In genomic region chr1:217393901-217394300, GRCh38 we compare ENCODE assay signal across 14 cellular contexts.
DNase-seq lines count a peak whose midpoint lies in the region; ATAC-seq and TF ChIP-seq lines count a peak whose summit lies in the region.
"Had no signal": no experiment of that assay in that cellular context is flagged by ENCODE, and none has a peak within 500 bp of the region (broad histone marks: within the 10 kb centered on the region; RNA-seq: fewer than 3 reads in every experiment).

No MANE protein-coding gene starts in this region.

- no peaks in the 10 kb centered on the region for H3K79me2 ChIP-seq in neural progenitor cell (ENCODE audit: low read depth)

- no peaks in the 10 kb centered on the region for H3K9me3 ChIP-seq in neural progenitor cell (ENCODE audit: low read depth)
- H3K9me3 ChIP-seq in ovary, result no peaks in the 10 kb centered on the region

- POLR2A ChIA-PET in activated CD8-positive, alpha-beta T cell treated with anti-CD3 and anti-CD28 coated beads, Interleukin-2, amount 10 ng/mL, durations not matched to agents 7 days and 5 days (lab: Charles Lee), result no interaction called here

- H3K4me2 ChIP-seq in neural progenitor cell, result no peak overlapping the region

- no peaks in the 10 kb centered on the region for H3F3A ChIP-seq in neural progenitor cell (ENCODE audit: low read depth)

- H3K27ac Mint-ChIP-seq in neural progenitor cell, result no peak overlapping the region
- H3K27ac Mint-ChIP-seq in activated CD8-positive, alpha-beta T cell treated with anti-CD3 and anti-CD28 coated beads, Interleukin-2, amount 10 ng/mL, durations not matched to agents 7 days and 5 days, result no peak overlapping the region
- H3K27ac Mint-ChIP-seq: naive thymus-derived CD8-positive, alpha-beta T cell had no signal

- no peaks in the 10 kb centered on the region for H4K20me1 ChIP-seq in neural progenitor cell (ENCODE audit: low read depth)

- H3K36me3 Mint-ChIP-seq in neural progenitor cell, result no peaks in the 10 kb centered on the region
- H3K36me3 Mint-ChIP-seq in activated CD8-positive, alpha-beta T cell treated with anti-CD3 and anti-CD28 coated beads, Interleukin-2, amount 10 ng/mL, durations not matched to agents 7 days and 5 days (ENCODE audit: low read depth), result no peaks in the 10 kb centered on the region

- H3K36me3 ChIP-seq in neural progenitor cell (no peaks in the 10 kb centered on the region), ovary (no peaks in the 10 kb centered on the region)

- TF ChIP-seq EP300 in ovary (IDR thresholded peaks at IDR 0.05), result no peak

- H3K4me1 Mint-ChIP-seq in neural progenitor cell, result no peaks in the 10 kb centered on the region
- no peaks in the 10 kb centered on the region for H3K4me1 Mint-ChIP-seq in activated CD8-positive, alpha-beta T cell treated with anti-CD3 and anti-CD28 coated beads, Interleukin-2, amount 10 ng/mL, durations not matched to agents 7 days and 5 days (ENCODE audit: low read depth)
- H3K4me1 Mint-ChIP-seq: naive thymus-derived CD8-positive, alpha-beta T cell had no signal

- peak; percentile 7 for DNase-seq in NCI-H748 (lab: John Stamatoyannopoulos, UW; ENCODE audit: unreplicated experiment)
- no peak for DNase-seq in NCI-H748 treated with DMSO at 0.1 percent for 48 hours (lab: John Stamatoyannopoulos, UW)
- DNase-seq in LNCaP clone FGC (ENCODE audit: low read depth), result no peak
- DNase-seq in dorsolateral prefrontal cortex, result no peak
- DNase-seq in neural progenitor cell (ENCODE audit: low spot score), result peak; percentile 36
- DNase-seq in activated CD8-positive, alpha-beta T cell treated with anti-CD3 and anti-CD28 coated beads, Interleukin-2, amount 10 ng/mL, durations not matched to agents 7 days and 5 days, result no peak
- DNase-seq in epidermal melanocyte (ENCODE audit: insufficient read length, low spot score), result no peak
- DNase-seq in ovary, result no peak
- DNase-seq: activated CD4-positive, CD25-positive, alpha-beta regulatory T cell; activated T-cell treated with anti-CD3 and anti-CD28 coated beads, Interleukin-2, amount 50 U/mL, for 1 hour; EL; naive thymus-derived CD8-positive, alpha-beta T cell; NCI-H2171; trophoblast cell had no signal

- peaks cover 2% of the 10 kb centered on the region for H3K9me3 Mint-ChIP-seq in neural progenitor cell
- no peaks in the 10 kb centered on the region for H3K9me3 Mint-ChIP-seq in activated CD8-positive, alpha-beta T cell treated with anti-CD3 and anti-CD28 coated beads, Interleukin-2, amount 10 ng/mL, durations not matched to agents 7 days and 5 days (ENCODE audit: insufficient read depth)

- no peaks in the 10 kb centered on the region for H3K27me3 Mint-ChIP-seq in neural progenitor cell (ENCODE audit: insufficient read depth, low read depth)
- no peaks in the 10 kb centered on the region for H3K27me3 Mint-ChIP-seq in activated CD8-positive, alpha-beta T cell treated with anti-CD3 and anti-CD28 coated beads, Interleukin-2, amount 10 ng/mL, durations not matched to agents 7 days and 5 days (ENCODE audit: low read depth)

- CTCF ChIA-PET in activated CD8-positive, alpha-beta T cell treated with anti-CD3 and anti-CD28 coated beads, Interleukin-2, amount 10 ng/mL, durations not matched to agents 7 days and 5 days (lab: Charles Lee), result no interaction called here

- H3K27ac ChIP-seq in dorsolateral prefrontal cortex (no peak overlapping the region), neural progenitor cell (no peak overlapping the region), ovary (no peak overlapping the region)

- intact Hi-C loops in dorsolateral prefrontal cortex (cut with DNase I), result no loop called here
- intact Hi-C loops in ovary (cut with DNase I), result no loop called here

- H3K4me1 ChIP-seq in neural progenitor cell (no peaks in the 10 kb centered on the region), ovary (ENCODE audit: insufficient read depth) (no peaks in the 10 kb centered on the region)

- H2AFZ ChIP-seq in neural progenitor cell (replicated peaks), result no peak overlapping the region

- no peak overlapping the region for H3K4me3 Mint-ChIP-seq in neural progenitor cell
- no peak overlapping the region for H3K4me3 Mint-ChIP-seq in activated CD8-positive, alpha-beta T cell treated with anti-CD3 and anti-CD28 coated beads, Interleukin-2, amount 10 ng/mL, durations not matched to agents 7 days and 5 days
- H3K4me3 Mint-ChIP-seq: naive thymus-derived CD8-positive, alpha-beta T cell had no signal

- H3K27me3 ChIP-seq in dorsolateral prefrontal cortex (peaks cover 0 to 4% (median 0%) of the 10 kb centered on the region in 45 donors), neural progenitor cell (no peaks in the 10 kb centered on the region), ovary (no peaks in the 10 kb centered on the region)

- no peak for ATAC-seq in activated CD8-positive, alpha-beta T cell treated with anti-CD3 and anti-CD28 coated beads, Interleukin-2, amount 10 ng/mL, durations not matched to agents 7 days and 5 days
- ATAC-seq: naive thymus-derived CD8-positive, alpha-beta T cell had no signal

- no peak overlapping the region for H3K4me3 ChIP-seq in LNCaP clone FGC (ENCODE audit: low read depth, low read length)
- H3K4me3 ChIP-seq in dorsolateral prefrontal cortex, result no peak overlapping the region
- H3K4me3 ChIP-seq in neural progenitor cell, result no peak overlapping the region
- H3K4me3 ChIP-seq in ovary, result no peak overlapping the region

- no peak for TF ChIP-seq POLR2A in ovary (IDR thresholded peaks at IDR 0.05)

- 86 to 100% (median 87%) methylated on average over 1 of the region's 1 CpG for WGBS in ovary, 3 donors

- peak; percentile 47 for TF ChIP-seq CTCF in LNCaP clone FGC (IDR thresholded peaks at IDR 0.05; ENCODE audit: control insufficient read depth, extremely low read depth, insufficient read depth)
- peak in 34 of 56 donors; percentile 5 to 50 (median 26) for TF ChIP-seq CTCF in dorsolateral prefrontal cortex (IDR thresholded peaks at IDR 0.05 in 54 of 56, conservative IDR thresholded peaks at IDR 0.05 in 2 of 56; ENCODE audit: low read depth in 1 of 56, partially characterized antibody in 56 of 56)
- peak; percentile 45 for TF ChIP-seq CTCF in neural progenitor cell (IDR thresholded peaks at IDR 0.05)
- TF ChIP-seq CTCF in ovary (IDR thresholded peaks at IDR 0.05), result no peak

- no peak overlapping the region for H3K9ac ChIP-seq in neural progenitor cell

Comparison
In these comparisons a context has a peak if more than half of its experiments do, and no peak if none do; other contexts are left out.
1. DNase-seq: peak in NCI-H748 (single experiment) and neural progenitor cell (single experiment); none in NCI-H748 treated with DMSO at 0.1 percent for 48 hours (single experiment), LNCaP clone FGC (single experiment), dorsolateral prefrontal cortex (0 of 10), activated CD8-positive, alpha-beta T cell treated with anti-CD3 and anti-CD28 coated beads, Interleukin-2, amount 10 ng/mL, durations not matched to agents 7 days and 5 days (single experiment), epidermal melanocyte (single experiment) and ovary (0 of 5).
2. CTCF ChIP-seq: peak in LNCaP clone FGC (single experiment), dorsolateral prefrontal cortex (34 of 56) and neural progenitor cell (single experiment); none in ovary (0 of 3).